Comparison of ENCODE assay signal across 1 cellular context in genomic region chr14:100375963-100376735, GRCh38.
TF ChIP-seq lines count a peak whose summit lies in the region.

TSS of gene WDR25 (plus strand) at chr14:100376485.

TF ChIP-seq in HepG2, 621 proteins besides CTCF, POLR2A, EP300 and RAD21 (continued from another document and continues in another):
- TF ChIP-seq ZNF609 (CRISPR knock-in tag; IDR thresholded peaks at IDR 0.05; ENCODE audit: borderline replicate concordance) (no peak), ZNF331 (CRISPR knock-in tag; IDR thresholded peaks at IDR 0.05) (peak; percentile 63; the same call in 1 of the 2 replicates), MXD4 (CRISPR knock-in tag; IDR thresholded peaks at IDR 0.05) (peak; percentile 95), ZKSCAN1 (IDR thresholded peaks at IDR 0.05; ENCODE audit: low read length) (no peak), HNF4A (CRISPR knock-in tag; IDR thresholded peaks at IDR 0.05) (peak; percentile 18; the same call in 1 of the 2 replicates), ZSCAN29 (CRISPR knock-in tag; conservative IDR thresholded peaks at IDR 0.05) (no peak), SOX6 (IDR thresholded peaks at IDR 0.05) (no peak), SOX6 (CRISPR knock-in tag; IDR thresholded peaks at IDR 0.05) (no peak), MTF1 (CRISPR knock-in tag; IDR thresholded peaks at IDR 0.05) (no peak), KMT2A (CRISPR knock-in tag; IDR thresholded peaks at IDR 0.05) (peak; percentile 98), CHD4 (IDR thresholded peaks at IDR 0.05; ENCODE audit: borderline replicate concordance, low read length) (no peak), TCF7L2 (IDR thresholded peaks at IDR 0.05; ENCODE audit: low read depth, low read length) (no peak), FOXP4 (CRISPR knock-in tag; IDR thresholded peaks at IDR 0.05) (peak; percentile 66), IKZF4 (CRISPR knock-in tag; IDR thresholded peaks at IDR 0.05; ENCODE audit: borderline replicate concordance, low read depth, not compliant biosample characterization) (no peak), NFE2L1 (CRISPR knock-in tag; IDR thresholded peaks at IDR 0.05; ENCODE audit: borderline replicate concordance) (no peak), ZNF737 (CRISPR knock-in tag; IDR thresholded peaks at IDR 0.05; ENCODE audit: borderline replicate concordance) (no peak), ZNF274 (CRISPR knock-in tag; IDR thresholded peaks at IDR 0.05) (peak; percentile 55; the same call in 1 of the 2 replicates), EHMT2 (IDR thresholded peaks at IDR 0.05; ENCODE audit: borderline replicate concordance, low read depth, low read length) (no peak), REXO4 (CRISPR knock-in tag; IDR thresholded peaks at IDR 0.05; ENCODE audit: borderline replicate concordance) (no peak), ZSCAN9 (CRISPR knock-in tag; IDR thresholded peaks at IDR 0.05; ENCODE audit: borderline replicate concordance) (peak; percentile 90), HNRNPUL1 (IDR thresholded peaks at IDR 0.05; ENCODE audit: low read depth, low read length) (peak; percentile 76; the same call in 1 of the 2 replicates), MAF1 (CRISPR knock-in tag; IDR thresholded peaks at IDR 0.05; ENCODE audit: borderline replicate concordance) (peak; percentile 88; the same call in 1 of the 2 replicates), MEIS2 (CRISPR knock-in tag; IDR thresholded peaks at IDR 0.05) (peak; percentile 77; the same call in 1 of the 2 replicates), PAF1 (CRISPR knock-in tag; IDR thresholded peaks at IDR 0.05) (no peak), ZNF549 (CRISPR knock-in tag; IDR thresholded peaks at IDR 0.05) (no peak), NPAS2 (CRISPR knock-in tag; IDR thresholded peaks at IDR 0.05; ENCODE audit: borderline replicate concordance) (no peak), JUND (CRISPR knock-in tag; IDR thresholded peaks at IDR 0.05) (no peak), GRHL1 (CRISPR knock-in tag; conservative IDR thresholded peaks at IDR 0.05) (no peak), NAIF1 (CRISPR knock-in tag; IDR thresholded peaks at IDR 0.05; ENCODE audit: borderline replicate concordance) (no peak), ZBTB7A (CRISPR knock-in tag; IDR thresholded peaks at IDR 0.05) (no peak), ISX (CRISPR knock-in tag; conservative IDR thresholded peaks at IDR 0.05) (no peak), DBP (CRISPR knock-in tag; IDR thresholded peaks at IDR 0.05; ENCODE audit: not compliant biosample characterization) (no peak), DNMT3B (CRISPR knock-in tag; conservative IDR thresholded peaks at IDR 0.05) (no peak), ZNF614 (CRISPR knock-in tag; IDR thresholded peaks at IDR 0.05; ENCODE audit: borderline replicate concordance) (peak; percentile 62; the same call in 1 of the 2 replicates)
- TF ChIP-seq, protein P1, sequence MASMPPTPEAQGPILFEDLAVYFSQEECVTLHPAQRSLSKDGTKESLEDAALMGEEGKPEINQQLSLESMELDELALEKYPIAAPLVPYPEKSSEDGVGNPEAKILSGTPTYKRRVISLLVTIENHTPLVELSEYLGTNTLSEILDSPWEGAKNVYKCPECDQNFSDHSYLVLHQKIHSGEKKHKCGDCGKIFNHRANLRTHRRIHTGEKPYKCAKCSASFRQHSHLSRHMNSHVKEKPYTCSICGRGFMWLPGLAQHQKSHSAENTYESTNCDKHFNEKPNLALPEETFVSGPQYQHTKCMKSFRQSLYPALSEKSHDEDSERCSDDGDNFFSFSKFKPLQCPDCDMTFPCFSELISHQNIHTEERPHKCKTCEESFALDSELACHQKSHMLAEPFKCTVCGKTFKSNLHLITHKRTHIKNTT (CRISPR knock-in tag; IDR thresholded peaks at IDR 0.05), result no peak
- TF ChIP-seq, protein P2, sequence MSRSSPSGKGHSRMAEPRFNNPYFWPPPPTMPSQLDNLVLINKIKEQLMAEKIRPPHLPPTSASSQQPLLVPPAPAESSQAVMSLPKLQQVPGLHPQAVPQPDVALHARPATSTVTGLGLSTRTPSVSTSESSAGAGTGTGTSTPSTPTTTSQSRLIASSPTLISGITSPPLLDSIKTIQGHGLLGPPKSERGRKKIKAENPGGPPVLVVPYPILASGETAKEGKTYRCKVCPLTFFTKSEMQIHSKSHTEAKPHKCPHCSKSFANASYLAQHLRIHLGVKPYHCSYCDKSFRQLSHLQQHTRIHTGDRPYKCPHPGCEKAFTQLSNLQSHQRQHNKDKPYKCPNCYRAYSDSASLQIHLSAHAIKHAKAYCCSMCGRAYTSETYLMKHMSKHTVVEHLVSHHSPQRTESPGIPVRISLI (CRISPR knock-in tag; IDR thresholded peaks at IDR 0.05; ENCODE audit: borderline replicate concordance), result no peak
- TF ChIP-seq, protein P3, sequence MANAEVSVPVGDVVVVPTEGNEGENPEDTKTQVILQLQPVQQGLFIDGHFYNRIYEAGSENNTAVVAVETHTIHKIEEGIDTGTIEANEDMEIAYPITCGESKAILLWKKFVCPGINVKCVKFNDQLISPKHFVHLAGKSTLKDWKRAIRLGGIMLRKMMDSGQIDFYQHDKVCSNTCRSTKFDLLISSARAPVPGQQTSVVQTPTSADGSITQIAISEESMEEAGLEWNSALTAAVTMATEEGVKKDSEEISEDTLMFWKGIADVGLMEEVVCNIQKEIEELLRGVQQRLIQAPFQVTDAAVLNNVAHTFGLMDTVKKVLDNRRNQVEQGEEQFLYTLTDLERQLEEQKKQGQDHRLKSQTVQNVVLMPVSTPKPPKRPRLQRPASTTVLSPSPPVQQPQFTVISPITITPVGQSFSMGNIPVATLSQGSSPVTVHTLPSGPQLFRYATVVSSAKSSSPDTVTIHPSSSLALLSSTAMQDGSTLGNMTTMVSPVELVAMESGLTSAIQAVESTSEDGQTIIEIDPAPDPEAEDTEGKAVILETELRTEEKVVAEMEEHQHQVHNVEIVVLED (CRISPR knock-in tag; IDR thresholded peaks at IDR 0.05; ENCODE audit: borderline replicate concordance), result peak; percentile 93
- TF ChIP-seq, protein P4, sequence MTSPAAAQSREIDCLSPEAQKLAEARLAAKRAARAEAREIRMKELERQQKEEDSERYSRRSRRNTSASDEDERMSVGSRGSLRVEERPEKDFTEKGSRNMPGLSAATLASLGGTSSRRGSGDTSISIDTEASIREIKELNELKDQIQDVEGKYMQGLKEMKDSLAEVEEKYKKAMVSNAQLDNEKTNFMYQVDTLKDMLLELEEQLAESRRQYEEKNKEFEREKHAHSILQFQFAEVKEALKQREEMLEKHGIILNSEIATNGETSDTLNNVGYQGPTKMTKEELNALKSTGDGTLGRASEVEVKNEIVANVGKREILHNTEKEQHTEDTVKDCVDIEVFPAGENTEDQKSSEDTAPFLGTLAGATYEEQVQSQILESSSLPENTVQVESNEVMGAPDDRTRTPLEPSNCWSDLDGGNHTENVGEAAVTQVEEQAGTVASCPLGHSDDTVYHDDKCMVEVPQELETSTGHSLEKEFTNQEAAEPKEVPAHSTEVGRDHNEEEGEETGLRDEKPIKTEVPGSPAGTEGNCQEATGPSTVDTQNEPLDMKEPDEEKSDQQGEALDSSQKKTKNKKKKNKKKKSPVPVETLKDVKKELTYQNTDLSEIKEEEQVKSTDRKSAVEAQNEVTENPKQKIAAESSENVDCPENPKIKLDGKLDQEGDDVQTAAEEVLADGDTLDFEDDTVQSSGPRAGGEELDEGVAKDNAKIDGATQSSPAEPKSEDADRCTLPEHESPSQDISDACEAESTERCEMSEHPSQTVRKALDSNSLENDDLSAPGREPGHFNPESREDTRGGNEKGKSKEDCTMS (CRISPR knock-in tag; conservative IDR thresholded peaks at IDR 0.05), result no peak
- TF ChIP-seq, protein P5, sequence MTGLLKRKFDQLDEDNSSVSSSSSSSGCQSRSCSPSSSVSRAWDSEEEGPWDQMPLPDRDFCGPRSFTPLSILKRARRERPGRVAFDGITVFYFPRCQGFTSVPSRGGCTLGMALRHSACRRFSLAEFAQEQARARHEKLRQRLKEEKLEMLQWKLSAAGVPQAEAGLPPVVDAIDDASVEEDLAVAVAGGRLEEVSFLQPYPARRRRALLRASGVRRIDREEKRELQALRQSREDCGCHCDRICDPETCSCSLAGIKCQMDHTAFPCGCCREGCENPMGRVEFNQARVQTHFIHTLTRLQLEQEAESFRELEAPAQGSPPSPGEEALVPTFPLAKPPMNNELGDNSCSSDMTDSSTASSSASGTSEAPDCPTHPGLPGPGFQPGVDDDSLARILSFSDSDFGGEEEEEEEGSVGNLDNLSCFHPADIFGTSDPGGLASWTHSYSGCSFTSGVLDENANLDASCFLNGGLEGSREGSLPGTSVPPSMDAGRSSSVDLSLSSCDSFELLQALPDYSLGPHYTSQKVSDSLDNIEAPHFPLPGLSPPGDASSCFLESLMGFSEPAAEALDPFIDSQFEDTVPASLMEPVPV (CRISPR knock-in tag; IDR thresholded peaks at IDR 0.05), result no peak; the same call in 1 of the 2 replicates
- TF ChIP-seq, protein P6, sequence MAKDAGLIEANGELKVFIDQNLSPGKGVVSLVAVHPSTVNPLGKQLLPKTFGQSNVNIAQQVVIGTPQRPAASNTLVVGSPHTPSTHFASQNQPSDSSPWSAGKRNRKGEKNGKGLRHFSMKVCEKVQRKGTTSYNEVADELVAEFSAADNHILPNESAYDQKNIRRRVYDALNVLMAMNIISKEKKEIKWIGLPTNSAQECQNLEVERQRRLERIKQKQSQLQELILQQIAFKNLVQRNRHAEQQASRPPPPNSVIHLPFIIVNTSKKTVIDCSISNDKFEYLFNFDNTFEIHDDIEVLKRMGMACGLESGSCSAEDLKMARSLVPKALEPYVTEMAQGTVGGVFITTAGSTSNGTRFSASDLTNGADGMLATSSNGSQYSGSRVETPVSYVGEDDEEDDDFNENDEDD (CRISPR knock-in tag; IDR thresholded peaks at IDR 0.05; ENCODE audit: borderline replicate concordance), result peak; percentile 60; the same call in 1 of the 2 replicates
